ENCODE assay signal across 26 cellular contexts in the genomic region with DNA sequence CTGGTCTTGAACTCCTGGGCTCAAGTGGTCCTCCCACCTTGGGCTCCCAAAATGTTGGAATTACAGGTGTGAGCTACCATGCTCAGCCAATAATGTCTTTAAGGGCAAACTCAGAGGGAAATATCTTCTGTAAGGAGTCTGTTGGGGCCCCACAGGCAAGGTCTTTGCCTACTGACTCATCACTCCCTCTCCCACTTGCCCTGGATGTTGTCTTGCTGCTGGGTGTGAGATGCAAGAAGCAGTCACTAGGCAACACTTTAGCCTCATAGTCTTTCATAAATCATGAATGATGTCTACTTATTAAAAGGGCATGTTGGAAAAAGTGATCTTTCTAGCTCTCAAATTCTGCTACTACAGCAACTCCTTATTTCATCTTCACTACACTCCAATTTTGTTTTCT. TPM values are rescaled to one million over a fixed set of nuclear protein-coding genes. Genes with fewer than 3 reads are reported as not detected.
"Had no signal": no experiment of that assay in that cellular context is flagged by ENCODE, and none has a peak within 500 bp of the region (broad histone marks: within the 10 kb centered on the region; RNA-seq: fewer than 3 reads in every experiment).

No MANE protein-coding gene starts in this region.

- H3K4me1 ChIP-seq: gastrocnemius medialis, lower lobe of right lung had no signal

- H3K9me3 ChIP-seq: gastrocnemius medialis, lower lobe of right lung had no signal

- H3K4me3 ChIP-seq: gastrocnemius medialis, lower lobe of right lung had no signal

- H3K27ac ChIP-seq: gastrocnemius medialis, lower lobe of right lung had no signal

- ATAC-seq: activated T-cell treated with anti-CD3 and anti-CD28 coated beads, Interleukin-2, amount 50 U/mL, for 72 hours; gastrocnemius medialis; left lobe of liver; lower lobe of right lung; natural killer cell; stimulated activated naive B cell treated with anti-CD40 and anti-IgM and Interleukin-4, amounts not matched to agents 10 μg/mL and 1 μg/mL and 100 μg/mL, for 72 hours had no signal

- H3K36me3 ChIP-seq: gastrocnemius medialis, lower lobe of right lung had no signal

- H3K27me3 ChIP-seq: gastrocnemius medialis had no signal

- DNase-seq: activated B cell treated with CpG ODN at 0.5 μM for 24 hours; activated CD4-positive, alpha-beta T cell treated with anti-CD3 and anti-CD28 coated beads for 4 hours; activated CD4-positive, alpha-beta T cell treated with anti-CD3 and anti-CD28 coated beads, Interleukin-2, amount 50 U/mL, for 48 hours; activated effector memory CD4-positive, alpha-beta T cell treated with anti-CD3 and anti-CD28 coated beads, Interleukin-2, amount 50 U/mL, for 16 hours; activated naive CD4-positive, alpha-beta T cell treated with anti-CD3 and anti-CD28 coated beads, Interleukin-2, amount 10 ng/mL, durations not matched to agents 7 days and 5 days; activated T-cell treated with anti-CD3 and anti-CD28 coated beads, Interleukin-2, amount 50 U/mL, for 72 hours; amygdala; cortex of kidney; erythroblast; gastrocnemius medialis; islet precursor cell; lower lobe of right lung; midbrain; natural killer cell; stimulated activated CD4-positive, alpha-beta T cell treated with anti-CD3 and anti-CD28 coated beads, Interleukin-2, amount 100 ng/mL, for 48 hours; stimulated activated CD8-positive, alpha-beta memory T cell treated with anti-CD3 and anti-CD28 coated beads, Interleukin-4, amount 100 ng/mL, for 48 hours; stimulated activated naive B cell treated with anti-CD40 and anti-IgM and Interleukin-4, amounts not matched to agents 10 μg/mL and 1 μg/mL and 100 μg/mL, for 72 hours; trophoblast cell had no signal

RNA-seq across cellular contexts. Expression of gene SLC10A2, which starts 34.6 kb away (rescaled TPM):
- total RNA-seq: activated B cell treated with CpG ODN at 0.5 μM for 24 hours; activated CD8-positive, alpha-beta memory T cell treated with anti-CD3 and anti-CD28 coated beads for 36 hours; activated T-cell treated with anti-CD3 and anti-CD28 coated beads, Interleukin-2, amount 50 U/mL, for 72 hours; cerebellum; fibroblast of lung; gastrocnemius medialis; left lobe of liver; lower lobe of right lung; natural killer cell; osteoblast; posterior vena cava; T-helper 1 cell treated with Interleukin-12 subunit alpha and Interleukin-12 subunit beta and Interleukin-4 antibody, amounts not matched to agents 30 ng/mL and 1 ng/mL, for 36 hours; temporal lobe had no signal
- polyA plus RNA-seq: fibroblast of lung had no signal
